ENCODE assay signal across 15 cellular contexts in the genomic region with DNA sequence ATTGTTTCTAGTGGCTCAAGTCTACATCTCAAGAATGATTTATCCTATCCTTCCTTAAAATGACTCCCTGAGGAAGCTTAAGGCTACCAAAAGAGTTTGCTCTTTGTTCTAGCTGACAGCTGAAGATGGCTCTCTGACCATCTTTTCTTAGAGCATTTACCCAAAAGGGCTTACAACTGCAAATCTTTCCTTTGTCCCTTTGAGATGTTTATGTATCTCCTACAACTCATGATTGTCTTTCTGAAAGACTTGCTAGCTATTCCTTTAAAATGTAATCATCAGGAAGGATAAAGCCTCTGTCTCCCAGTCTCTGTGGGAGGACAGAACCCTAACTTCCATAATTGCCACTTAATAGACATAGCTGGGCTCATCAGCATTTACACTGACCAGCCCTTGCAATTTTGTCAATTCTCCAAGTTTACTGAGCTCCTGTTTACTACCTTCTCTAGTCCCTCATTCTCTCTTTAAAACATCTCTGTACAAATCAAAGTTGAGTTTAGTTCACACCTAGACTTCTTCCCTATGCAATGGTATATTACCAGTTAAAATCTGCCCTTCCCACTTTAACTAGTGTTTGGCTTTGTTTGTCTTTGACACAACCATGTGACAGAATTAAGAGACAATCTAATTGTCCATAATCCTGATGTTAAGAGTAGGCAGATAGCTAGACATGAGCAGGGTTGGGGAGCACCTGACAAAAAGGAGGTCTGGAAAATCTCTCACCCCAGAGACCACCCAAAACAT.
"Had no signal": no experiment of that assay in that cellular context is flagged by ENCODE, and none has a peak within 500 bp of the region (broad histone marks: within the 10 kb centered on the region; RNA-seq: fewer than 3 reads in every experiment).

No MANE protein-coding gene starts in this region.

- H3K4me1 Mint-ChIP-seq: activated CD4-positive, alpha-beta T cell treated with anti-CD3 and anti-CD28 coated beads, Interleukin-2, amount 10 ng/mL, durations not matched to agents 24 days and 14 days; stimulated activated naive CD8-positive, alpha-beta T cell treated with anti-CD3 and anti-CD28 coated beads, Interleukin-15, amount 100 ng/mL, for 72 hours had no signal

- H3K36me3 ChIP-seq: ascending aorta, breast epithelium, gastrocnemius medialis had no signal

- H3K4me3 ChIP-seq: ascending aorta, breast epithelium, gastrocnemius medialis had no signal

- H3K27me3 ChIP-seq: ascending aorta, breast epithelium, gastrocnemius medialis had no signal

- H3K4me1 ChIP-seq: ascending aorta, breast epithelium, gastrocnemius medialis had no signal

- H3K27ac ChIP-seq: ascending aorta, breast epithelium, gastrocnemius medialis had no signal

- DNase-seq: activated CD4-positive, alpha-beta T cell treated with anti-CD3 and anti-CD28 coated beads, Interleukin-2, amount 10 ng/mL, durations not matched to agents 24 days and 14 days; activated CD8-positive, alpha-beta T cell treated with anti-CD3 and anti-CD28 coated beads for 36 hours; activated naive CD4-positive, alpha-beta T cell treated with anti-CD3 and anti-CD28 coated beads for 36 hours; activated T-cell treated with anti-CD3 and anti-CD28 coated beads, Interleukin-2, amount 50 U/mL, for 1 hour; cerebellar nuclear complex; effector CD8-positive, alpha-beta T cell; gastrocnemius medialis; head of caudate nucleus; midbrain; stimulated activated naive CD8-positive, alpha-beta T cell treated with anti-CD3 and anti-CD28 coated beads, Interleukin-15, amount 100 ng/mL, for 72 hours; T-helper 1 cell; T-helper 9 cell had no signal

- H3K9me3 ChIP-seq: ascending aorta, gastrocnemius medialis had no signal

- H3K27me3 Mint-ChIP-seq: activated CD4-positive, alpha-beta T cell treated with anti-CD3 and anti-CD28 coated beads, Interleukin-2, amount 10 ng/mL, durations not matched to agents 24 days and 14 days; activated CD8-positive, alpha-beta T cell treated with anti-CD3 and anti-CD28 coated beads for 36 hours; stimulated activated naive CD8-positive, alpha-beta T cell treated with anti-CD3 and anti-CD28 coated beads, Interleukin-15, amount 100 ng/mL, for 72 hours had no signal

- H3K9me3 Mint-ChIP-seq: activated CD4-positive, alpha-beta T cell treated with anti-CD3 and anti-CD28 coated beads, Interleukin-2, amount 10 ng/mL, durations not matched to agents 24 days and 14 days; activated T-helper 2 cell treated with anti-CD3 and anti-CD28 coated beads, Interferon-gamma antibody, Interleukin-2, Interleukin-4, amounts not matched to agents 10 μg/mL and 5 μg/mL and 100 μg/mL, durations not matched to agents 14 hours and 24 hours and 36 hours had no signal

- H3K27ac Mint-ChIP-seq: activated CD4-positive, alpha-beta T cell treated with anti-CD3 and anti-CD28 coated beads, Interleukin-2, amount 10 ng/mL, durations not matched to agents 24 days and 14 days; activated CD8-positive, alpha-beta T cell treated with anti-CD3 and anti-CD28 coated beads for 36 hours; activated naive CD4-positive, alpha-beta T cell treated with anti-CD3 and anti-CD28 coated beads for 36 hours; activated T-helper 2 cell treated with anti-CD3 and anti-CD28 coated beads, Interferon-gamma antibody, Interleukin-2, Interleukin-4, amounts not matched to agents 10 μg/mL and 5 μg/mL and 100 μg/mL, durations not matched to agents 14 hours and 24 hours and 36 hours had no signal

- H3K4me3 Mint-ChIP-seq: activated CD4-positive, alpha-beta T cell treated with anti-CD3 and anti-CD28 coated beads, Interleukin-2, amount 10 ng/mL, durations not matched to agents 24 days and 14 days; activated CD8-positive, alpha-beta T cell treated with anti-CD3 and anti-CD28 coated beads for 36 hours; activated naive CD4-positive, alpha-beta T cell treated with anti-CD3 and anti-CD28 coated beads for 36 hours; stimulated activated naive CD8-positive, alpha-beta T cell treated with anti-CD3 and anti-CD28 coated beads, Interleukin-15, amount 100 ng/mL, for 72 hours had no signal

- ATAC-seq: activated CD8-positive, alpha-beta T cell treated with anti-CD3 and anti-CD28 coated beads for 36 hours; gastrocnemius medialis; stimulated activated naive CD8-positive, alpha-beta T cell treated with anti-CD3 and anti-CD28 coated beads, Interleukin-15, amount 100 ng/mL, for 72 hours had no signal
